ENCODE assay signal across 26 cellular contexts in genomic region chr9:973295-973842, GRCh38. TPM values are rescaled to one million over a fixed set of nuclear protein-coding genes. Genes with fewer than 3 reads are reported as not detected.
DNase-seq lines count a peak whose midpoint lies in the region; ATAC-seq, FAIRE-seq and TF ChIP-seq lines count a peak whose summit lies in the region.
"Had no signal": no experiment of that assay in that cellular context is flagged by ENCODE, and none has a peak within 500 bp of the region (broad histone marks: within the 10 kb centered on the region; RNA-seq: fewer than 3 reads in every experiment).

No MANE protein-coding gene starts in this region.

- no peak overlapping the region for H3K9ac ChIP-seq in astrocyte (ENCODE audit: low read length)
- no peak overlapping the region for H3K9ac ChIP-seq in mesenchymal stem cell (ENCODE audit: low read length)

- H4K20me1 ChIP-seq in astrocyte (ENCODE audit: insufficient read depth, low read length): no peaks in the 10 kb centered on the region

- H3K4me1 Mint-ChIP-seq in astrocyte (ENCODE audit: low read depth, unreplicated experiment) (no peaks in the 10 kb centered on the region), type B pancreatic cell (ENCODE audit: unreplicated experiment) (peaks cover 17% of the 10 kb centered on the region)

- H3K4me3 Mint-ChIP-seq in astrocyte (ENCODE audit: unreplicated experiment) (peak overlapping the region; percentile 40), type B pancreatic cell (peak overlapping the region; percentile 24)
- H3K4me3 Mint-ChIP-seq: activated B cell treated with CpG ODN at 0.5 μM for 24 hours had no signal

- H2BK15ac ChIP-seq in mesenchymal stem cell (ENCODE audit: low read depth, poor library complexity, severe bottlenecking): no peak overlapping the region

- no peak overlapping the region for H2BK12ac ChIP-seq in mesenchymal stem cell (ENCODE audit: low read length in 2 of 2)

- no peak overlapping the region for H2AK5ac ChIP-seq in mesenchymal stem cell (ENCODE audit: low read length, severe bottlenecking)

- H2BK120ac ChIP-seq in mesenchymal stem cell (ENCODE audit: low read depth, low read length): no peak overlapping the region

- no peaks in the 10 kb centered on the region for H3K79me1 ChIP-seq in mesenchymal stem cell (replicated peaks; ENCODE audit: low read length, poor library complexity, severe bottlenecking)

- peak overlapping the region; percentile 48 for H3K4me3 ChIP-seq in right cardiac atrium (ENCODE audit: low read length)
- no peak overlapping the region for H3K4me3 ChIP-seq in astrocyte (ENCODE audit: insufficient read depth, low read depth, low read length)
- H3K4me3 ChIP-seq in mesenchymal stem cell (ENCODE audit: insufficient read depth in 1 of 2, low read depth in 1 of 2, low read length in 2 of 2): no peak overlapping the region

- H3K27ac Mint-ChIP-seq in astrocyte (ENCODE audit: unreplicated experiment) (peak overlapping the region; percentile 8), type B pancreatic cell (peak overlapping the region; percentile 10)
- H3K27ac Mint-ChIP-seq: activated B cell treated with CpG ODN at 0.5 μM for 24 hours had no signal

- peaks cover 73% of the 10 kb centered on the region for H3K27me3 Mint-ChIP-seq in astrocyte (ENCODE audit: low read depth, unreplicated experiment)
- H3K27me3 Mint-ChIP-seq in type B pancreatic cell: peaks cover 87% of the 10 kb centered on the region

- WGBS in right cardiac atrium: 22% methylated on average over 17 of the region's 17 CpGs
- WGBS in mesenchymal stem cell: 22% methylated on average over 17 of the region's 17 CpGs

- no peak overlapping the region for H3K14ac ChIP-seq in mesenchymal stem cell (ENCODE audit: low read length in 2 of 2)

- H3K23ac ChIP-seq in mesenchymal stem cell (ENCODE audit: low read length in 2 of 2): no peak overlapping the region

- H3K4ac ChIP-seq in mesenchymal stem cell (ENCODE audit: low read depth in 1 of 2, low read length in 2 of 2): no peak overlapping the region

- no peak overlapping the region for H2AFZ ChIP-seq in astrocyte (ENCODE audit: low read depth, low read length)
- H2AFZ ChIP-seq in mesenchymal stem cell (ENCODE audit: low read depth, low read length): no peak overlapping the region

- FAIRE-seq in astrocyte (lab: Jason Lieb, UNC): no peak
- FAIRE-seq: HTR-8/SVneo had no signal

- H3K27me3 ChIP-seq in right cardiac atrium (ENCODE audit: control insufficient read depth, insufficient read depth) (no peaks in the 10 kb centered on the region), astrocyte (ENCODE audit: insufficient read depth, low read length) (peaks cover 86% of the 10 kb centered on the region), mesenchymal stem cell (ENCODE audit: control insufficient read depth in 1 of 2, insufficient read depth in 1 of 2, low read length in 2 of 2) (peaks cover 90 to 91% of the 10 kb centered on the region in 2 experiments)
- H3K27me3 ChIP-seq: testis had no signal

- no peak overlapping the region for H4K91ac ChIP-seq in mesenchymal stem cell (ENCODE audit: low read length)

- H3K9me3 Mint-ChIP-seq in astrocyte (ENCODE audit: unreplicated experiment) (peaks cover 12% of the 10 kb centered on the region), type B pancreatic cell (no peaks in the 10 kb centered on the region)

- H3K18ac ChIP-seq in mesenchymal stem cell (ENCODE audit: low read depth in 1 of 2, low read length in 2 of 2): no peak overlapping the region

- H3K36me3 Mint-ChIP-seq in astrocyte (ENCODE audit: low read depth, unreplicated experiment) (no peaks in the 10 kb centered on the region), type B pancreatic cell (no peaks in the 10 kb centered on the region)

- H3K27ac ChIP-seq in right cardiac atrium (ENCODE audit: low read length) (no peak overlapping the region), astrocyte (ENCODE audit: low read depth, low read length) (no peak overlapping the region), mesenchymal stem cell (ENCODE audit: low read length, poor library complexity, severe bottlenecking) (no peak overlapping the region)
- H3K27ac ChIP-seq: breast epithelium, coronary artery, skin epidermis, vagina had no signal

- H3K9me3 ChIP-seq in right cardiac atrium (ENCODE audit: control insufficient read depth, low read length) (no peaks in the 10 kb centered on the region), astrocyte (ENCODE audit: insufficient read depth, low read depth, low read length) (peaks cover 3% of the 10 kb centered on the region), mesenchymal stem cell (ENCODE audit: control insufficient read depth, low read length) (no peaks in the 10 kb centered on the region)
- H3K9me3 ChIP-seq: breast epithelium, testis, vagina had no signal

- H2BK5ac ChIP-seq in mesenchymal stem cell (ENCODE audit: low read depth, low read length, poor library complexity, severe bottlenecking): no peak overlapping the region

- H3K4me1 ChIP-seq in right cardiac atrium (ENCODE audit: control insufficient read depth, insufficient read depth, low read length) (peaks cover 3% of the 10 kb centered on the region), astrocyte (ENCODE audit: insufficient read depth, low read length) (no peaks in the 10 kb centered on the region), mesenchymal stem cell (ENCODE audit: control insufficient read depth, insufficient read depth, low read depth, low read length) (peaks cover 36% of the 10 kb centered on the region)

- TF ChIP-seq CTCF in astrocyte (IDR thresholded peaks at IDR 0.05; ENCODE audit: insufficient read depth, low read depth, low read length): no peak
- TF ChIP-seq CTCF in type B pancreatic cell (conservative IDR thresholded peaks at IDR 0.05): no peak

- intact Hi-C loops in right cardiac atrium (cut with DNase I): no loop called here
- intact Hi-C loops in cardiac septum (cut with DNase I): no loop called here

- H3K4me2 ChIP-seq in astrocyte (ENCODE audit: low read length) (no peak overlapping the region), mesenchymal stem cell (ENCODE audit: low read length, poor library complexity, severe bottlenecking) (peak overlapping the region; percentile 4)

- H3K79me2 ChIP-seq in astrocyte (ENCODE audit: insufficient read depth, low read length): no peaks in the 10 kb centered on the region

- H3K36me3 ChIP-seq in astrocyte (ENCODE audit: insufficient read depth, low read length) (no peaks in the 10 kb centered on the region), mesenchymal stem cell (ENCODE audit: control insufficient read depth in 1 of 2, insufficient read depth in 2 of 2, low read depth in 1 of 2, low read length in 2 of 2) (no peaks in the 10 kb centered on the region)
- H3K36me3 ChIP-seq: breast epithelium, vagina had no signal

- no peak for ATAC-seq in right cardiac atrium
- no peak for ATAC-seq in HG02981 (IDR thresholded peaks at IDR 0.05; ENCODE audit: unreplicated experiment)

- H4K8ac ChIP-seq in mesenchymal stem cell (ENCODE audit: low read length): no peak overlapping the region

- DNase-seq in right cardiac atrium: no peak
- DNase-seq in cardiac septum (ENCODE audit: low spot score): no peak
- DNase-seq in astrocyte (ENCODE audit: low read depth): no peak
- no peak for DNase-seq in mesenchymal stem cell
- no peak for DNase-seq in type B pancreatic cell (ENCODE audit: extremely low spot score, unreplicated experiment)
- DNase-seq in NCI-H446 treated with DMSO at 0.1 percent for 48 hours (lab: John Stamatoyannopoulos, UW): no peak
- DNase-seq in C1 segment of cervical spinal cord (lab: John Stamatoyannopoulos, UW): no peak
- DNase-seq: activated B cell treated with CpG ODN at 0.5 μM for 24 hours; activated CD8-positive, alpha-beta memory T cell treated with anti-CD3 and anti-CD28 coated beads for 24 hours; activated effector memory CD4-positive, alpha-beta T cell treated with Interleukin-2 at 50 U/mL for 16 hours; DMS 273 treated with DMSO at 0.1 percent for 48 hours; Karpas-422; NCI-H1694 treated with DMSO at 0.1 percent for 48 hours; NCI-H774; stimulated activated CD4-positive, alpha-beta T cell treated with anti-CD3 and anti-CD28 coated beads, Interleukin-2, amount 100 ng/mL, for 24 hours; stimulated activated naive CD4-positive, alpha-beta T cell; T1000 had no signal

RNA-seq across cellular contexts. Expression of gene DMRT3, which starts 3.1 kb away (rescaled TPM):
- total RNA-seq in right cardiac atrium (not detected), cardiac septum (0.16 TPM), astrocyte (not detected in 2 replicates), type B pancreatic cell (ENCODE audit: low replicate concordance) (0.74 and 0.80 TPM in 2 replicates)
- not detected for polyA plus RNA-seq in right cardiac atrium
- polyA plus RNA-seq in mesenchymal stem cell (2013, experiment 1 of 2): not detected
- not detected for polyA plus RNA-seq in mesenchymal stem cell (2013, experiment 2 of 2)
- total RNA-seq: activated B cell treated with CpG ODN at 0.5 μM for 24 hours, G401, posterior vena cava, vagina had no signal
